ENCODE assay signal across 15 cellular contexts in genomic region chr5:160083012-160083436, GRCh38. TPM values are rescaled to one million over a fixed set of nuclear protein-coding genes. Genes with fewer than 3 reads are reported as not detected.
DNase-seq lines count a peak whose midpoint lies in the region; TF ChIP-seq lines count a peak whose summit lies in the region.
"Had no signal": no experiment of that assay in that cellular context is flagged by ENCODE, and none has a peak within 500 bp of the region (broad histone marks: within the 10 kb centered on the region; RNA-seq: fewer than 3 reads in every experiment).

No MANE protein-coding gene starts in this region.

- peak; percentile 23 for DNase-seq in H4 (ENCODE audit: low spot score)
- peak; percentile 20 for DNase-seq in SW480 (ENCODE audit: low spot score)
- DNase-seq in fibroblast of the conjunctiva (ENCODE audit: low read depth), result peak; percentile 13
- DNase-seq in smooth muscle cell of the brain vasculature (ENCODE audit: low read depth, low spot score), result peak; percentile 4
- no peak for DNase-seq in nephron progenitor cell
- no peak for DNase-seq in immature natural killer cell
- no peak for DNase-seq in putamen (ENCODE audit: low spot score)
- no peak for DNase-seq in head of caudate nucleus
- DNase-seq: DND-41; effector memory CD8-positive, alpha-beta T cell; lower lobe of right lung; NCI-H82; stimulated activated naive CD4-positive, alpha-beta T cell treated with Interleukin-2 at 50 U/mL for 16 hours; T1000 had no signal

- no peak for TF ChIP-seq CTCF in nephron progenitor cell (IDR thresholded peaks at IDR 0.05)

- no peaks in the 10 kb centered on the region for H3K27me3 Mint-ChIP-seq in nephron progenitor cell (ENCODE audit: low read depth, poor library complexity)
- H3K27me3 Mint-ChIP-seq in immature natural killer cell (ENCODE audit: low read depth in 3 of 3), result no peaks in the 10 kb centered on the region
- H3K27me3 Mint-ChIP-seq: effector memory CD8-positive, alpha-beta T cell had no signal

- H3K4me3 Mint-ChIP-seq in nephron progenitor cell (no peak overlapping the region), immature natural killer cell (no peak overlapping the region)
- H3K4me3 Mint-ChIP-seq: activated T-helper 1 cell treated with anti-CD3 and anti-CD28 coated beads, Interleukin-12 subunit alpha, Interleukin-12 subunit beta, Interleukin-2, Interleukin-4 antibody, amounts not matched to agents 30 ng/mL and 10 ng/mL and 1 ng/mL, durations not matched to agents 14 hours and 24 hours and 36 hours; effector memory CD8-positive, alpha-beta T cell had no signal

- H3K36me3 Mint-ChIP-seq in nephron progenitor cell (ENCODE audit: low read depth) (peaks cover 25% of the 10 kb centered on the region), immature natural killer cell (peaks cover 0 to 7% (median 4%) of the 10 kb centered on the region in 3 donors)

- intact Hi-C loops in head of caudate nucleus (cut with DNase I), result no loop called here

- peaks cover 55% of the 10 kb centered on the region for H3K4me1 Mint-ChIP-seq in nephron progenitor cell
- no peaks in the 10 kb centered on the region for H3K4me1 Mint-ChIP-seq in immature natural killer cell

- H3K9me3 Mint-ChIP-seq in nephron progenitor cell, result no peaks in the 10 kb centered on the region
- H3K9me3 Mint-ChIP-seq in immature natural killer cell, result no peaks in the 10 kb centered on the region
- H3K9me3 Mint-ChIP-seq: activated T-helper 1 cell treated with anti-CD3 and anti-CD28 coated beads, Interleukin-12 subunit alpha, Interleukin-12 subunit beta, Interleukin-2, Interleukin-4 antibody, amounts not matched to agents 30 ng/mL and 10 ng/mL and 1 ng/mL, durations not matched to agents 14 hours and 24 hours and 36 hours; effector memory CD8-positive, alpha-beta T cell had no signal

- no peak overlapping the region for H3K27ac Mint-ChIP-seq in nephron progenitor cell
- H3K27ac Mint-ChIP-seq in immature natural killer cell, result no peak overlapping the region
- H3K27ac Mint-ChIP-seq: activated T-helper 1 cell treated with anti-CD3 and anti-CD28 coated beads, Interleukin-12 subunit alpha, Interleukin-12 subunit beta, Interleukin-2, Interleukin-4 antibody, amounts not matched to agents 30 ng/mL and 10 ng/mL and 1 ng/mL, durations not matched to agents 14 hours and 24 hours and 36 hours; effector memory CD8-positive, alpha-beta T cell had no signal

RNA-seq across cellular contexts. Expression of gene PWWP2A, which starts 36.2 kb away (rescaled TPM):
- total RNA-seq in H4 (2014; rRNA removed; shearing (Covaris generic)), result 8.9 and 9.1 TPM in 2 replicates
- polyA plus RNA-seq in immature natural killer cell, result 10 to 100 TPM; 12.1 to 46.7 (median 20.6) TPM

Comparison
In these comparisons a context has a peak if more than half of its experiments do, and no peak if none do; other contexts are left out.
1. DNase-seq: peak in H4 (single experiment), SW480 (single experiment), fibroblast of the conjunctiva (single experiment) and smooth muscle cell of the brain vasculature (single experiment); none in nephron progenitor cell (single experiment), immature natural killer cell (0 of 3), putamen (single experiment) and head of caudate nucleus (0 of 42).